In genomic region chr6:16882230-16882629, GRCh38 we compare ENCODE assay signal across 23 cellular contexts.
DNase-seq lines count a peak whose midpoint lies in the region; ATAC-seq, FAIRE-seq and TF ChIP-seq lines count a peak whose summit lies in the region.
"Had no signal": no experiment of that assay in that cellular context is flagged by ENCODE, and none has a peak within 500 bp of the region (broad histone marks: within the 10 kb centered on the region; RNA-seq: fewer than 3 reads in every experiment).

No MANE protein-coding gene starts in this region.

- no peak overlapping the region for H2AFZ ChIP-seq in IMR-90 (replicated peaks; ENCODE audit: low read length, poor library complexity)
- no peak overlapping the region for H2AFZ ChIP-seq in GM12878 (ENCODE audit: control insufficient read depth, low read depth, low read length)

- intact Hi-C loops in IMR-90 (cut with micrococcal nuclease): no loop called here
- intact Hi-C loops in GM12878 (cut with micrococcal nuclease; ENCODE audit: unreplicated experiment): no loop called here
- intact Hi-C loops in dendritic cell treated with granulocyte-macrophage colony-stimulating factor and Interleukin-4, amounts not matched to agents 40 ng/mL and 50 ng/mL, for 4 days (cut with micrococcal nuclease): no loop called here
- intact Hi-C loops in CD14-positive monocyte (cut with micrococcal nuclease): no loop called here

- peak overlapping the region; percentile 21 for H3K27ac Mint-ChIP-seq in dendritic cell treated with granulocyte-macrophage colony-stimulating factor and Interleukin-4, amounts not matched to agents 40 ng/mL and 50 ng/mL, for 4 days
- H3K27ac Mint-ChIP-seq in CD14-positive monocyte: no peak overlapping the region
- H3K27ac Mint-ChIP-seq: CD4-positive, alpha-beta T cell had no signal

- no peak overlapping the region for H4K8ac ChIP-seq in IMR-90 (ENCODE audit: low read depth in 2 of 2, low read length in 2 of 2)

- no peak overlapping the region for H3K56ac ChIP-seq in IMR-90 (ENCODE audit: extremely low read depth, insufficient read depth, low read length)

- peak overlapping the region; percentile 63; the same call in 1 of the 2 replicates for H4K5ac ChIP-seq in IMR-90 (ENCODE audit: low read depth, low read length)

- BruUV-seq in IMR-90 (replicated peaks; lab: Mats Ljungman, UMichigan) (no TSS peak), GM12878 (replicated peaks; lab: Mats Ljungman, UMichigan) (no TSS peak)

- dilution Hi-C loops in IMR-90 (cut with HindIII; ENCODE audit: low sequenced_read_pairs, unreplicated experiment): no loop called here

- ATAC-seq in IMR-90 (ENCODE audit: low read depth) (no peak), GM12878 (no peak), HG03280 (IDR thresholded peaks at IDR 0.05; ENCODE audit: unreplicated experiment) (no peak)

- peaks cover 3% of the 10 kb centered on the region; the same call in 1 of the 2 replicates for H3K4me1 ChIP-seq in IMR-90 (ENCODE audit: control insufficient read depth, insufficient read depth, low read length)
- H3K4me1 ChIP-seq in GM12878 (ENCODE audit: control insufficient read depth, insufficient read depth, low read length): no peaks in the 10 kb centered on the region
- H3K4me1 ChIP-seq: BE2C, BLaER1 had no signal

- H3K9me3 ChIP-seq in IMR-90 (ENCODE audit: control insufficient read depth, insufficient read depth, low read length): no peaks in the 10 kb centered on the region
- no peaks in the 10 kb centered on the region; the same call in 2 of the 3 replicates for H3K9me3 ChIP-seq in GM12878 (replicated peaks; ENCODE audit: control insufficient read depth, insufficient read depth, low read length)
- H3K9me3 ChIP-seq: BE2C had no signal

- TF ChIP-seq CTCF in IMR-90 (conservative IDR thresholded peaks at IDR 0.05; ENCODE audit: low read depth, low read length): no peak
- no peak for TF ChIP-seq CTCF in GM12878 (IDR thresholded peaks at IDR 0.05 in 2 of 3, conservative IDR thresholded peaks at IDR 0.05 in 1 of 3; ENCODE audit: control insufficient read depth in 2 of 3, extremely low read depth in 1 of 3, insufficient read depth in 1 of 3, low read depth in 3 of 3, low read length in 3 of 3)
- TF ChIP-seq CTCF in CD14-positive monocyte (IDR thresholded peaks at IDR 0.05): no peak

- no peak overlapping the region for H3K4me3 Mint-ChIP-seq in dendritic cell treated with granulocyte-macrophage colony-stimulating factor and Interleukin-4, amounts not matched to agents 40 ng/mL and 50 ng/mL, for 4 days
- H3K4me3 Mint-ChIP-seq in CD14-positive monocyte: no peak overlapping the region
- H3K4me3 Mint-ChIP-seq: CD4-positive, alpha-beta T cell; CD8-positive, alpha-beta memory T cell had no signal

- H3K27ac ChIP-seq in IMR-90 (ENCODE audit: insufficient read depth, low read length) (no peak overlapping the region), GM12878 (ENCODE audit: control insufficient read depth, insufficient read depth) (no peak overlapping the region)
- H3K27ac ChIP-seq: BLaER1 had no signal

- H3K9me3 Mint-ChIP-seq in dendritic cell treated with granulocyte-macrophage colony-stimulating factor and Interleukin-4, amounts not matched to agents 40 ng/mL and 50 ng/mL, for 4 days: peaks cover 21% of the 10 kb centered on the region
- H3K9me3 Mint-ChIP-seq in CD14-positive monocyte: peaks cover 0 to 15% (median 4%) of the 10 kb centered on the region in 7 donors

- no peak overlapping the region for H4K91ac ChIP-seq in IMR-90 (ENCODE audit: insufficient read depth, low read depth, low read length)

- TF ChIP-seq RAD21 in IMR-90 (IDR thresholded peaks at IDR 0.05; ENCODE audit: low read length): no peak
- no peak for TF ChIP-seq RAD21 in GM12878 (IDR thresholded peaks at IDR 0.05; ENCODE audit: insufficient read depth, low read depth, low read length)

- no peak overlapping the region for H2AK9ac ChIP-seq in IMR-90 (replicated peaks; ENCODE audit: low read depth, low read length, poor library complexity)

- RAD21 ChIA-PET in GM12878 (lab: Charles Lee; ENCODE audit: unreplicated experiment): no interaction called here

- no peaks in the 10 kb centered on the region for H3K9me1 ChIP-seq in IMR-90 (ENCODE audit: insufficient read depth, low read length)

- no peak overlapping the region; the same call in 1 of the 2 replicates for H3K18ac ChIP-seq in IMR-90 (ENCODE audit: low read depth, low read length)

- no peaks in the 10 kb centered on the region for H3K36me3 Mint-ChIP-seq in dendritic cell treated with granulocyte-macrophage colony-stimulating factor and Interleukin-4, amounts not matched to agents 40 ng/mL and 50 ng/mL, for 4 days (ENCODE audit: low read depth)
- peaks cover 0 to 6% of the 10 kb centered on the region in 2 donors for H3K36me3 Mint-ChIP-seq in CD14-positive monocyte
- H3K36me3 Mint-ChIP-seq: CD8-positive, alpha-beta memory T cell had no signal

- H3K9ac ChIP-seq in IMR-90 (ENCODE audit: low read depth, low read length): no peak overlapping the region
- no peak overlapping the region for H3K9ac ChIP-seq in GM12878 (ENCODE audit: control insufficient read depth, insufficient read depth, low read length)
- H3K9ac ChIP-seq: BLaER1 had no signal

- 0 out of 2 replicates have a peak overlapping the region, but pooled peaks have one; percentile 8 for H2BK20ac ChIP-seq in IMR-90 (ENCODE audit: low read depth, low read length)

- SMC1A ChIA-PET in GM12878 (lab: Charles Lee; ENCODE audit: uncharacterized antibody, unreplicated experiment): no interaction called here

- in situ Hi-C loops in IMR-90 (cut with MboI; ENCODE audit: low sequenced_read_pairs) (no loop called here), GM12878 (cut with MboI) (no loop called here)

- CTCF ChIA-PET in IMR-90 (lab: Yijun Ruan, JAX) (no interaction called here), GM12878 (lab: Yijun Ruan, JAX) (no interaction called here)

- H2BK120ac ChIP-seq in IMR-90 (ENCODE audit: low read depth, low read length): no peak overlapping the region

- TF ChIP-seq POLR2A in IMR-90 (IDR thresholded peaks at IDR 0.05; ENCODE audit: low read depth, low read length) (no peak), GM12878 (IDR thresholded peaks at IDR 0.05; ENCODE audit: low read depth, low read length) (no peak)

- no peaks in the 10 kb centered on the region for H3K79me2 ChIP-seq in GM12878 (ENCODE audit: control insufficient read depth, insufficient read depth, low read length)

- H3K14ac ChIP-seq in IMR-90 (replicated peaks; ENCODE audit: low read depth, low read length): no peak overlapping the region

- TF ChIP-seq EP300 in GM12878 (IDR thresholded peaks at IDR 0.05; ENCODE audit: borderline replicate concordance in 1 of 2, control insufficient read depth in 1 of 2, low read depth in 2 of 2, low read length in 2 of 2): no peak

- FAIRE-seq in GM12878 (lab: Jason Lieb, UNC): no peak
- FAIRE-seq: A204.1, GM12891 had no signal

- WGBS in IMR-90 (ENCODE audit: extremely low coverage in 2 of 2, insufficient read length in 1 of 2), 2 experiments: no CpG with 5 or more reads among the region's 1 CpG
- WGBS in GM12878 (ENCODE audit: insufficient coverage, insufficient replicate concordance, low lambda C conversion rate, missing lambda C conversion rate): 75% methylated on average over 1 of the region's 1 CpG

- DNase-seq in IMR-90 (no peak), GM12878 (ENCODE audit: low read depth, low spot score) (peak; percentile 8), CD14-positive monocyte (ENCODE audit: low spot score) (no peak)
- no peak for DNase-seq in central memory CD4-positive, alpha-beta T cell
- DNase-seq: 8988T; ACHN; BE2C; C1 segment of cervical spinal cord; CD4-positive, alpha-beta T cell; CD8-positive, alpha-beta memory T cell; COR-L47; DMS 273 treated with DMSO at 0.1 percent for 48 hours; DMS153; DMS53; DMS79; DND-41; EL; GDM1 had no signal

- no peak overlapping the region for H2BK5ac ChIP-seq in IMR-90 (ENCODE audit: low read depth, low read length, poor library complexity, severe bottlenecking)

- H3K79me1 ChIP-seq in IMR-90 (ENCODE audit: low read depth in 1 of 2, low read length in 2 of 2): no peaks in the 10 kb centered on the region

- H3K36me3 ChIP-seq in IMR-90 (ENCODE audit: control insufficient read depth, insufficient read depth, low read length): no peaks in the 10 kb centered on the region
- H3K36me3 ChIP-seq in GM12878 (ENCODE audit: control insufficient read depth in 2 of 2, insufficient read depth in 2 of 2, low read length in 1 of 2): no peaks in the 10 kb centered on the region
- H3K36me3 ChIP-seq: BE2C, BLaER1 had no signal

- no peak overlapping the region for H3K23ac ChIP-seq in IMR-90 (ENCODE audit: low read depth, low read length)

- H3K4me2 ChIP-seq in IMR-90 (ENCODE audit: low read depth, low read length): no peak overlapping the region
- no peak overlapping the region for H3K4me2 ChIP-seq in GM12878 (ENCODE audit: control insufficient read depth, insufficient read depth)
- H3K4me2 ChIP-seq: BLaER1 had no signal

- POLR2A ChIA-PET in IMR-90 (lab: Charles Lee; ENCODE audit: unreplicated experiment): no interaction called here
- POLR2A ChIA-PET in GM12878 (lab: Charles Lee): no interaction called here

- peaks cover 31% of the 10 kb centered on the region for H3K4me1 Mint-ChIP-seq in dendritic cell treated with granulocyte-macrophage colony-stimulating factor and Interleukin-4, amounts not matched to agents 40 ng/mL and 50 ng/mL, for 4 days (ENCODE audit: low read depth)
- peaks cover 9% of the 10 kb centered on the region for H3K4me1 Mint-ChIP-seq in CD14-positive monocyte

- H3K4me3 ChIP-seq in IMR-90 (ENCODE audit: insufficient read depth, low read depth, low read length): no peak overlapping the region
- no peak overlapping the region for H3K4me3 ChIP-seq in GM12878
- H3K4me3 ChIP-seq: BLaER1 had no signal

- H3K4ac ChIP-seq in IMR-90 (ENCODE audit: low read depth, low read length): no peak overlapping the region

- peaks cover 7% of the 10 kb centered on the region for H3K27me3 Mint-ChIP-seq in dendritic cell treated with granulocyte-macrophage colony-stimulating factor and Interleukin-4, amounts not matched to agents 40 ng/mL and 50 ng/mL, for 4 days
- H3K27me3 Mint-ChIP-seq in CD14-positive monocyte (ENCODE audit: low read depth in 3 of 3): peaks cover 5 to 8% (median 6%) of the 10 kb centered on the region in 3 donors

- no peaks in the 10 kb centered on the region for H4K20me1 ChIP-seq in IMR-90 (ENCODE audit: insufficient read depth, low read length)
- H4K20me1 ChIP-seq in GM12878 (ENCODE audit: control insufficient read depth, insufficient read depth): no peaks in the 10 kb centered on the region
- H4K20me1 ChIP-seq: BLaER1 had no signal

- no peak overlapping the region for H2BK15ac ChIP-seq in IMR-90 (ENCODE audit: low read depth, low read length)

- H3K27me3 ChIP-seq in IMR-90 (ENCODE audit: control insufficient read depth, insufficient read depth, low read length): no peaks in the 10 kb centered on the region
- H3K27me3 ChIP-seq in GM12878 (replicated peaks in 1 of 2; ENCODE audit: control insufficient read depth in 2 of 2, insufficient read depth in 2 of 2, low read length in 1 of 2): no peaks in the 10 kb centered on the region
- H3K27me3 ChIP-seq: BE2C, BLaER1 had no signal

- no peak overlapping the region for H2AK5ac ChIP-seq in IMR-90 (ENCODE audit: low read depth, low read length)

TF ChIP-seq in IMR-90, 13 proteins besides CTCF, POLR2A, EP300 and RAD21 (continues in another document):
- TF ChIP-seq NFE2L2 (IDR thresholded peaks at IDR 0.05; ENCODE audit: low read depth, low read length): no peak

TF ChIP-seq in GM12878, 131 proteins besides CTCF, POLR2A, EP300 and RAD21 (continues in another document):
- TF ChIP-seq EED (IDR thresholded peaks at IDR 0.05; ENCODE audit: low read depth): no peak
- no peak for TF ChIP-seq ZZZ3 (IDR thresholded peaks at IDR 0.05; ENCODE audit: control insufficient read depth, insufficient read length, low read depth)
